In the genomic region with DNA sequence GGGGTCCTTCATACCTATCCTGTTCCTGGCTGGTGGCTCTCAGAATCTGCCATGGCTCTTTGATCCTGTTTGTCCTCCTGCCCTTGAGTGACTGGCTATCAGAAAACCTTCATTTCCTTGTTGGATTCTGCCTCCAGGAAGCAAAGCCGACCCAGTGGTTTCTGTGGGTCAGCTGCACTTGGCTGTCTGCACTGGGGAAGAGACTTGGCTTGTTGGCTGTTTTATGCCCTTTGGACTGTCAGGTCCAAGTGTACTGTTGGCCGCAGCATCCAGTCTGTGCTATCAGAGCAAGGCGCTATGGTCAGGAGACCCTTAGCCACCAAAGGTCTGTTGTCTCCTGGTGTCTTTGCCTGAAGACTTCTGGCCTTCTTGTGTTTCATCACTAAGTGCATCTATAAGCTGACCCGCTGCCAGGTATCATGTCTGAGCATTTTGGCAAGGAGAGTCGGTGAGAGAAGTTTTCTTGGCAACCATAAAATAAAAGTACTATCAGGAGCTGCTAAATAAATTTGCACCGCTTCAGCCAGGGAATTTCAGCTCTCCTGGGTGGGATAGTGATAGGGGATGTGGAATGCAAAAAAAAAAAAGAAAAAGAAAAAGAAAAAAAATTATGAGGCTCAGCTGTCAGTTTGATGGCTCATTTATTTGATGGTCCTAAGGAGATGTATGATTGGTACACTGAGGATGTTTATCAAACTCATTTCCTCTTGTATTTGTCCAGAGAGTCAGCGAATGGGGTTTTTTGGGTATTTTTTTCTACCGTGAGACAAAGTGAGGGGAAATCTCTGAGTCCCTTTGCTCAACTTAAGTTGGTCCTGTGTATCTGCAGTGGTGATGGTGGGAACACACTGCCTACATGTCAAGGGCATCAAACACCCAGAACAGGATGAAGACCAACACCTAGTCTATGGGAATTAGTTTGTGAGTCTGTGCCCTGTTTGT, we compare ENCODE assay signal across 12 cellular contexts.
DNase-seq lines count a peak whose midpoint lies in the region; ATAC-seq and TF ChIP-seq lines count a peak whose summit lies in the region.
"Had no signal": no experiment of that assay in that cellular context is flagged by ENCODE, and none has a peak within 500 bp of the region (broad histone marks: within the 10 kb centered on the region; RNA-seq: fewer than 3 reads in every experiment).

No MANE protein-coding gene starts in this region.

- peaks cover 42% of the 10 kb centered on the region for H3K36me3 Mint-ChIP-seq in activated naive CD4-positive, alpha-beta T cell treated with anti-CD3 and anti-CD28 coated beads for 36 hours (ENCODE audit: low read depth)
- no peaks in the 10 kb centered on the region for H3K36me3 Mint-ChIP-seq in activated B cell treated with CpG ODN at 0.5 μM for 24 hours (ENCODE audit: low read depth)

- no peak for TF ChIP-seq CTCF in activated B cell treated with CpG ODN at 0.5 μM for 24 hours (IDR thresholded peaks at IDR 0.05)
- no peak for TF ChIP-seq CTCF in thyroid gland (IDR thresholded peaks at IDR 0.05)

- no peak for DNase-seq in activated naive CD4-positive, alpha-beta T cell treated with anti-CD3 and anti-CD28 coated beads for 36 hours
- DNase-seq in activated naive CD4-positive, alpha-beta T cell (lab: John Stamatoyannopoulos, UW) = no peak
- DNase-seq in activated B cell treated with CpG ODN at 0.5 μM for 24 hours (no peak), kidney tubule cell (ENCODE audit: low spot score) (peak; percentile 55), thyroid gland (no peak), NCI-H524 treated with DMSO at 0.1 percent for 48 hours (lab: John Stamatoyannopoulos, UW) (no peak), H4 (ENCODE audit: low spot score) (no peak)
- DNase-seq: activated effector memory CD4-positive, alpha-beta T cell treated with anti-CD3 and anti-CD28 coated beads, Interleukin-2, amount 50 U/mL, for 16 hours; BE2C; Kasumi-1; NCI-H526 treated with DMSO at 0.1 percent for 48 hours had no signal

- H3K4me3 Mint-ChIP-seq in activated naive CD4-positive, alpha-beta T cell treated with anti-CD3 and anti-CD28 coated beads for 36 hours = peak overlapping the region; percentile 67
- H3K4me3 Mint-ChIP-seq in activated B cell treated with CpG ODN at 0.5 μM for 24 hours = no peak overlapping the region

- no peaks in the 10 kb centered on the region for H3K27me3 ChIP-seq in thyroid gland
- H3K27me3 ChIP-seq: BE2C had no signal

- peak; percentile 73 for ATAC-seq in activated B cell treated with CpG ODN at 0.5 μM for 24 hours (ENCODE audit: low read depth)
- ATAC-seq in GM21390 (IDR thresholded peaks at IDR 0.05; ENCODE audit: unreplicated experiment) = no peak

- peak overlapping the region; percentile 72 for H3K27ac Mint-ChIP-seq in activated naive CD4-positive, alpha-beta T cell treated with anti-CD3 and anti-CD28 coated beads for 36 hours
- no peak overlapping the region for H3K27ac Mint-ChIP-seq in activated B cell treated with CpG ODN at 0.5 μM for 24 hours

- CTCF ChIA-PET in activated naive CD4-positive, alpha-beta T cell treated with anti-CD3 and anti-CD28 coated beads for 36 hours (lab: Charles Lee) = interaction anchor here (0.6 to 1.0 kb wide), 3 partner anchors 21 to 403 kb away, joined by 3 read pairs; no protein-coding TSS in a partner anchor
- CTCF ChIA-PET in activated B cell treated with CpG ODN at 0.5 μM for 24 hours (lab: Charles Lee) = no interaction called here

- H3K36me3 ChIP-seq in thyroid gland = no peaks in the 10 kb centered on the region
- H3K36me3 ChIP-seq: BE2C had no signal

- no peaks in the 10 kb centered on the region for H3K9me3 ChIP-seq in thyroid gland
- H3K9me3 ChIP-seq: BE2C had no signal

- no peaks in the 10 kb centered on the region for H3K9me3 Mint-ChIP-seq in activated naive CD4-positive, alpha-beta T cell treated with anti-CD3 and anti-CD28 coated beads for 36 hours
- no peaks in the 10 kb centered on the region for H3K9me3 Mint-ChIP-seq in activated B cell treated with CpG ODN at 0.5 μM for 24 hours

- H3K27ac ChIP-seq in thyroid gland = peak overlapping the region in 2 of 3 donors; percentile 27 to 94

- WGBS in thyroid gland, 2 donors = 59 to 65% methylated on average over 8 of the region's 8 CpGs

- H3K4me1 Mint-ChIP-seq in activated naive CD4-positive, alpha-beta T cell treated with anti-CD3 and anti-CD28 coated beads for 36 hours (ENCODE audit: low read depth) = peaks cover 87% of the 10 kb centered on the region
- H3K4me1 Mint-ChIP-seq in activated B cell treated with CpG ODN at 0.5 μM for 24 hours = peaks cover 11% of the 10 kb centered on the region

- intact Hi-C loops in activated naive CD4-positive, alpha-beta T cell treated with anti-CD3 and anti-CD28 coated beads for 36 hours (cut with micrococcal nuclease) = no loop called here
- intact Hi-C loops in activated B cell treated with CpG ODN at 0.5 μM for 24 hours (cut with micrococcal nuclease) (no loop called here), thyroid gland (cut with DNase I) (no loop called here)

- POLR2A ChIA-PET in activated B cell treated with CpG ODN at 0.5 μM for 24 hours (lab: Charles Lee) = interaction anchor here (0.7 to 1.9 kb wide), 5 partner anchors 13 to 17 kb away, joined by 3 to 11 read pairs (median 3); no protein-coding TSS in a partner anchor

- no peak overlapping the region for H3K4me3 ChIP-seq in thyroid gland (replicated peaks in 1 of 3)

- no peak for TF ChIP-seq POLR2A in thyroid gland (IDR thresholded peaks at IDR 0.05)

- H3K4me1 ChIP-seq in thyroid gland = peaks cover 50 to 65% of the 10 kb centered on the region in 2 donors

- H3K27me3 Mint-ChIP-seq in activated naive CD4-positive, alpha-beta T cell treated with anti-CD3 and anti-CD28 coated beads for 36 hours (ENCODE audit: low read depth) = no peaks in the 10 kb centered on the region
- no peaks in the 10 kb centered on the region for H3K27me3 Mint-ChIP-seq in activated B cell treated with CpG ODN at 0.5 μM for 24 hours
